1 cellular context compared by ENCODE assay signal in the genomic region with DNA sequence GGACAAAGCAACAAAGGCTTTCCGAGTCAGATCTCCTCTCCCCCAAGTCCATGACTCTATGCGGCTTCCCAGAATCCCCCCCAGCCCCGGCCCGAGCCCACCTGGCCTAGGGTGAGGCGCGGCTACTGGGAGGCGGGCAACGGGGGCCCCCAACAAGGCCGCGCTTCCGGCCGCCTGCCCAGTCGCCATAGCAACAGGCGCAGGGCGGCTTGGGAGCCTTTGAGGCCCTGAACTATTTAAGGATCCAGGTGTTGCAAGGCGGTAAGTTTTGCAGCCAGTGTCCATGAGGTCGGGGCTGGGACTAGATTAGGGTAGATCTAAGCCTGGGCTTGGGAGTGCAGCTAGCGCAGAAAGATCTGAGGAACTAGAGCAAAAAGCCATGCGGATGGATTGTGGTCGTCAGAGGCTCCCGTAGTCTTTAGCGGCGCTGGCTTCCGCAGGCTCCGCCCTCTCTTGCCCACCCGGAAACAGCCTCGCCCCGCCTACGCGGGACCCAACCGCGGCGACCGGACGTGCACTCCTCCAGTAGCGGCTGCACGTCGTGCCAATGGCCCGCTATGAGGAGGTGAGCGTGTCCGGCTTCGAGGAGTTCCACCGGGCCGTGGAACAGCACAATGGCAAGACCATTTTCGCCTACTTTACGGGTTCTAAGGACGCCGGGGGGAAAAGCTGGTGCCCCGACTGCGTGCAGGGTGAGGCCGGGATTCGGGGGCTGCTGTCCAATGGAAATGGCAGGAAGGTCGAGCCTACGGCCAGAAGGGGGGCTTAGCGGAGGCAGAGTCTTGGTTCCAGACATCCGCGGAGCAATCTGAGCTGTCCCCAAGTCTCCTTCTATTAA.
A peak's percentile ranks its signal among the peaks of the same experiment; 100 is the strongest.
TF ChIP-seq lines count a peak whose summit lies in the region.

A gene (minus strand): TSS at position 176 of the 838 bp plus-strand sequence. CDS start 5,608 bp downstream, outside the sequence.
A gene (plus strand): TSS at position 525 of the 838 bp plus-strand sequence. CDS start 23 bp downstream, at position 548.

TF ChIP-seq in GM12878, 131 proteins besides CTCF, POLR2A, EP300 and RAD21 (continued from another document and continues in another):
- TF ChIP-seq, protein P1, sequence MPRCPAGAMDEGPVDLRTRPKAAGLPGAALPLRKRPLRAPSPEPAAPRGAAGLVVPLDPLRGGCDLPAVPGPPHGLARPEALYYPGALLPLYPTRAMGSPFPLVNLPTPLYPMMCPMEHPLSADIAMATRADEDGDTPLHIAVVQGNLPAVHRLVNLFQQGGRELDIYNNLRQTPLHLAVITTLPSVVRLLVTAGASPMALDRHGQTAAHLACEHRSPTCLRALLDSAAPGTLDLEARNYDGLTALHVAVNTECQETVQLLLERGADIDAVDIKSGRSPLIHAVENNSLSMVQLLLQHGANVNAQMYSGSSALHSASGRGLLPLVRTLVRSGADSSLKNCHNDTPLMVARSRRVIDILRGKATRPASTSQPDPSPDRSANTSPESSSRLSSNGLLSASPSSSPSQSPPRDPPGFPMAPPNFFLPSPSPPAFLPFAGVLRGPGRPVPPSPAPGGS (IDR thresholded peaks at IDR 0.05; ENCODE audit: borderline replicate concordance, insufficient read depth, low read depth, low read length, poor library complexity, severe bottlenecking): no peak
- TF ChIP-seq CEBPB (IDR thresholded peaks at IDR 0.05; ENCODE audit: borderline replicate concordance in 1 of 2, low read depth in 2 of 2, low read length in 2 of 2) (no peak), JUND (IDR thresholded peaks at IDR 0.05; ENCODE audit: low read depth, low read length) (0 out of 2 replicates have a peak, but pooled peaks have one; percentile 38), HDAC2 (IDR thresholded peaks at IDR 0.05) (no peak), IKZF1 (conservative IDR thresholded peaks at IDR 0.05) (peak; percentile 81), STAT1 (conservative IDR thresholded peaks at IDR 0.05) (peak; percentile 87; the same call in 1 of the 2 replicates), MEF2A (IDR thresholded peaks at IDR 0.05; ENCODE audit: insufficient read depth, low read depth, low read length) (0 out of 2 replicates have a peak, but pooled peaks have one; percentile 13), PAX5 (IDR thresholded peaks at IDR 0.05; ENCODE audit: borderline replicate concordance, low read depth, low read length) (no peak), ETV6 (conservative IDR thresholded peaks at IDR 0.05 in 1 of 2, IDR thresholded peaks at IDR 0.05 in 1 of 2; ENCODE audit: borderline replicate concordance in 1 of 2, low read depth in 1 of 2) (no peak), KAT2A (conservative IDR thresholded peaks at IDR 0.05; ENCODE audit: control insufficient read depth, low read depth, low read length) (no peak), BCL11A (IDR thresholded peaks at IDR 0.05; ENCODE audit: low read depth, low read length) (no peak), TCF12 (IDR thresholded peaks at IDR 0.05; ENCODE audit: low read depth, low read length) (peak; percentile 30; the same call in 1 of the 2 replicates), SP1 (IDR thresholded peaks at IDR 0.05; ENCODE audit: low read depth, low read length) (peak; percentile 82), BACH1 (IDR thresholded peaks at IDR 0.05; ENCODE audit: borderline replicate concordance) (peak; percentile 79), SUZ12 (IDR thresholded peaks at IDR 0.05; ENCODE audit: unreplicated experiment) (no peak), SPI1 (IDR thresholded peaks at IDR 0.05; ENCODE audit: borderline replicate concordance, insufficient read depth, low read depth, low read length) (no peak), TBL1XR1 (IDR thresholded peaks at IDR 0.05; ENCODE audit: low read depth, low read length) (no peak), EZH2 (IDR thresholded peaks at IDR 0.05; ENCODE audit: borderline replicate concordance, control insufficient read depth, low read depth, low read length) (no peak), NR2C2 (IDR thresholded peaks at IDR 0.05; ENCODE audit: borderline replicate concordance, control insufficient read depth, insufficient read length, low read depth) (no peak), RAD51 (IDR thresholded peaks at IDR 0.05) (no peak), SIX5 (IDR thresholded peaks at IDR 0.05; ENCODE audit: low read depth, low read length, severe bottlenecking) (no peak), YY1 (IDR thresholded peaks at IDR 0.05; ENCODE audit: low read depth, low read length) (no peak; the same call in 1 of the 2 replicates), BMI1 (IDR thresholded peaks at IDR 0.05; ENCODE audit: borderline replicate concordance) (peak; percentile 99), ZZZ3 (IDR thresholded peaks at IDR 0.05; ENCODE audit: control insufficient read depth, insufficient read length, low read depth) (no peak), ZNF384 (IDR thresholded peaks at IDR 0.05; ENCODE audit: borderline replicate concordance, low read depth, low read length) (no peak), STAT3 (IDR thresholded peaks at IDR 0.05; ENCODE audit: low read depth, low read length) (peak; percentile 76; the same call in 1 of the 2 replicates), MEF2B (IDR thresholded peaks at IDR 0.05; ENCODE audit: partially characterized antibody, poor library complexity, severe bottlenecking) (peak; percentile 86), CBFB (IDR thresholded peaks at IDR 0.05; ENCODE audit: low read depth) (peak; percentile 89), PML (IDR thresholded peaks at IDR 0.05; ENCODE audit: low read length) (peak; percentile 94; the same call in 1 of the 2 replicates), GATAD2B (conservative IDR thresholded peaks at IDR 0.05; ENCODE audit: low read depth) (peak; percentile 69; the same call in 1 of the 2 replicates), SMAD5 (IDR thresholded peaks at IDR 0.05; ENCODE audit: low read depth) (peak; percentile 62; the same call in 1 of the 2 replicates), ZNF274 (IDR thresholded peaks at IDR 0.05; ENCODE audit: insufficient read depth, insufficient read length) (no peak), SREBF1 (IDR thresholded peaks at IDR 0.05; ENCODE audit: low read length) (no peak)
- TF ChIP-seq, protein P2, sequence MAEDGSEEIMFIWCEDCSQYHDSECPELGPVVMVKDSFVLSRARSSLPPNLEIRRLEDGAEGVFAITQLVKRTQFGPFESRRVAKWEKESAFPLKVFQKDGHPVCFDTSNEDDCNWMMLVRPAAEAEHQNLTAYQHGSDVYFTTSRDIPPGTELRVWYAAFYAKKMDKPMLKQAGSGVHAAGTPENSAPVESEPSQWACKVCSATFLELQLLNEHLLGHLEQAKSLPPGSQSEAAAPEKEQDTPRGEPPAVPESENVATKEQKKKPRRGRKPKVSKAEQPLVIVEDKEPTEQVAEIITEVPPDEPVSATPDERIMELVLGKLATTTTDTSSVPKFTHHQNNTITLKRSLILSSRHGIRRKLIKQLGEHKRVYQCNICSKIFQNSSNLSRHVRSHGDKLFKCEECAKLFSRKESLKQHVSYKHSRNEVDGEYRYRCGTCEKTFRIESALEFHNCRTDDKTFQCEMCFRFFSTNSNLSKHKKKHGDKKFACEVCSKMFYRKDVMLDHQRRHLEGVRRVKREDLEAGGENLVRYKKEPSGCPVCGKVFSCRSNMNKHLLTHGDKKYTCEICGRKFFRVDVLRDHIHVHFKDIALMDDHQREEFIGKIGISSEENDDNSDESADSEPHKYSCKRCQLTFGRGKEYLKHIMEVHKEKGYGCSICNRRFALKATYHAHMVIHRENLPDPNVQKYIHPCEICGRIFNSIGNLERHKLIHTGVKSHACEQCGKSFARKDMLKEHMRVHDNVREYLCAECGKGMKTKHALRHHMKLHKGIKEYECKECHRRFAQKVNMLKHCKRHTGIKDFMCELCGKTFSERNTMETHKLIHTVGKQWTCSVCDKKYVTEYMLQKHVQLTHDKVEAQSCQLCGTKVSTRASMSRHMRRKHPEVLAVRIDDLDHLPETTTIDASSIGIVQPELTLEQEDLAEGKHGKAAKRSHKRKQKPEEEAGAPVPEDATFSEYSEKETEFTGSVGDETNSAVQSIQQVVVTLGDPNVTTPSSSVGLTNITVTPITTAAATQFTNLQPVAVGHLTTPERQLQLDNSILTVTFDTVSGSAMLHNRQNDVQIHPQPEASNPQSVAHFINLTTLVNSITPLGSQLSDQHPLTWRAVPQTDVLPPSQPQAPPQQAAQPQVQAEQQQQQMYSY (CRISPR knock-in tag; IDR thresholded peaks at IDR 0.05): no peak
- TF ChIP-seq, protein P3, sequence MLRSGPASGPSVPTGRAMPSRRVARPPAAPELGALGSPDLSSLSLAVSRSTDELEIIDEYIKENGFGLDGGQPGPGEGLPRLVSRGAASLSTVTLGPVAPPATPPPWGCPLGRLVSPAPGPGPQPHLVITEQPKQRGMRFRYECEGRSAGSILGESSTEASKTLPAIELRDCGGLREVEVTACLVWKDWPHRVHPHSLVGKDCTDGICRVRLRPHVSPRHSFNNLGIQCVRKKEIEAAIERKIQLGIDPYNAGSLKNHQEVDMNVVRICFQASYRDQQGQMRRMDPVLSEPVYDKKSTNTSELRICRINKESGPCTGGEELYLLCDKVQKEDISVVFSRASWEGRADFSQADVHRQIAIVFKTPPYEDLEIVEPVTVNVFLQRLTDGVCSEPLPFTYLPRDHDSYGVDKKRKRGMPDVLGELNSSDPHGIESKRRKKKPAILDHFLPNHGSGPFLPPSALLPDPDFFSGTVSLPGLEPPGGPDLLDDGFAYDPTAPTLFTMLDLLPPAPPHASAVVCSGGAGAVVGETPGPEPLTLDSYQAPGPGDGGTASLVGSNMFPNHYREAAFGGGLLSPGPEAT (IDR thresholded peaks at IDR 0.05; ENCODE audit: low read depth): peak; percentile 95
- TF ChIP-seq, protein P4, sequence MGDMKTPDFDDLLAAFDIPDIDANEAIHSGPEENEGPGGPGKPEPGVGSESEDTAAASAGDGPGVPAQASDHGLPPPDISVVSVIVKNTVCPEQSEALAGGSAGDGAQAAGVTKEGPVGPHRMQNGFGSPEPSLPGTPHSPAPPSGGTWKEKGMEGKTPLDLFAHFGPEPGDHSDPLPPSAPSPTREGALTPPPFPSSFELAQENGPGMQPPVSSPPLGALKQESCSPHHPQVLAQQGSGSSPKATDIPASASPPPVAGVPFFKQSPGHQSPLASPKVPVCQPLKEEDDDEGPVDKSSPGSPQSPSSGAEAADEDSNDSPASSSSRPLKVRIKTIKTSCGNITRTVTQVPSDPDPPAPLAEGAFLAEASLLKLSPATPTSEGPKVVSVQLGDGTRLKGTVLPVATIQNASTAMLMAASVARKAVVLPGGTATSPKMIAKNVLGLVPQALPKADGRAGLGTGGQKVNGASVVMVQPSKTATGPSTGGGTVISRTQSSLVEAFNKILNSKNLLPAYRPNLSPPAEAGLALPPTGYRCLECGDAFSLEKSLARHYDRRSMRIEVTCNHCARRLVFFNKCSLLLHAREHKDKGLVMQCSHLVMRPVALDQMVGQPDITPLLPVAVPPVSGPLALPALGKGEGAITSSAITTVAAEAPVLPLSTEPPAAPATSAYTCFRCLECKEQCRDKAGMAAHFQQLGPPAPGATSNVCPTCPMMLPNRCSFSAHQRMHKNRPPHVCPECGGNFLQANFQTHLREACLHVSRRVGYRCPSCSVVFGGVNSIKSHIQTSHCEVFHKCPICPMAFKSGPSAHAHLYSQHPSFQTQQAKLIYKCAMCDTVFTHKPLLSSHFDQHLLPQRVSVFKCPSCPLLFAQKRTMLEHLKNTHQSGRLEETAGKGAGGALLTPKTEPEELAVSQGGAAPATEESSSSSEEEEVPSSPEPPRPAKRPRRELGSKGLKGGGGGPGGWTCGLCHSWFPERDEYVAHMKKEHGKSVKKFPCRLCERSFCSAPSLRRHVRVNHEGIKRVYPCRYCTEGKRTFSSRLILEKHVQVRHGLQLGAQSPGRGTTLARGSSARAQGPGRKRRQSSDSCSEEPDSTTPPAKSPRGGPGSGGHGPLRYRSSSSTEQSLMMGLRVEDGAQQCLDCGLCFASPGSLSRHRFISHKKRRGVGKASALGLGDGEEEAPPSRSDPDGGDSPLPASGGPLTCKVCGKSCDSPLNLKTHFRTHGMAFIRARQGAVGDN (IDR thresholded peaks at IDR 0.05): peak; percentile 77; the same call in 1 of the 2 replicates
- TF ChIP-seq, protein P5, sequence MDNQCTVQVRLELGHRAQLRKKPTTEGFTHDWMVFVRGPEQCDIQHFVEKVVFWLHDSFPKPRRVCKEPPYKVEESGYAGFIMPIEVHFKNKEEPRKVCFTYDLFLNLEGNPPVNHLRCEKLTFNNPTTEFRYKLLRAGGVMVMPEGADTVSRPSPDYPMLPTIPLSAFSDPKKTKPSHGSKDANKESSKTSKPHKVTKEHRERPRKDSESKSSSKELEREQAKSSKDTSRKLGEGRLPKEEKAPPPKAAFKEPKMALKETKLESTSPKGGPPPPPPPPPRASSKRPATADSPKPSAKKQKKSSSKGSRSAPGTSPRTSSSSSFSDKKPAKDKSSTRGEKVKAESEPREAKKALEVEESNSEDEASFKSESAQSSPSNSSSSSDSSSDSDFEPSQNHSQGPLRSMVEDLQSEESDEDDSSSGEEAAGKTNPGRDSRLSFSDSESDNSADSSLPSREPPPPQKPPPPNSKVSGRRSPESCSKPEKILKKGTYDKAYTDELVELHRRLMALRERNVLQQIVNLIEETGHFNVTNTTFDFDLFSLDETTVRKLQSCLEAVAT (IDR thresholded peaks at IDR 0.05): peak; percentile 53; the same call in 1 of the 2 replicates
- TF ChIP-seq, protein P6, sequence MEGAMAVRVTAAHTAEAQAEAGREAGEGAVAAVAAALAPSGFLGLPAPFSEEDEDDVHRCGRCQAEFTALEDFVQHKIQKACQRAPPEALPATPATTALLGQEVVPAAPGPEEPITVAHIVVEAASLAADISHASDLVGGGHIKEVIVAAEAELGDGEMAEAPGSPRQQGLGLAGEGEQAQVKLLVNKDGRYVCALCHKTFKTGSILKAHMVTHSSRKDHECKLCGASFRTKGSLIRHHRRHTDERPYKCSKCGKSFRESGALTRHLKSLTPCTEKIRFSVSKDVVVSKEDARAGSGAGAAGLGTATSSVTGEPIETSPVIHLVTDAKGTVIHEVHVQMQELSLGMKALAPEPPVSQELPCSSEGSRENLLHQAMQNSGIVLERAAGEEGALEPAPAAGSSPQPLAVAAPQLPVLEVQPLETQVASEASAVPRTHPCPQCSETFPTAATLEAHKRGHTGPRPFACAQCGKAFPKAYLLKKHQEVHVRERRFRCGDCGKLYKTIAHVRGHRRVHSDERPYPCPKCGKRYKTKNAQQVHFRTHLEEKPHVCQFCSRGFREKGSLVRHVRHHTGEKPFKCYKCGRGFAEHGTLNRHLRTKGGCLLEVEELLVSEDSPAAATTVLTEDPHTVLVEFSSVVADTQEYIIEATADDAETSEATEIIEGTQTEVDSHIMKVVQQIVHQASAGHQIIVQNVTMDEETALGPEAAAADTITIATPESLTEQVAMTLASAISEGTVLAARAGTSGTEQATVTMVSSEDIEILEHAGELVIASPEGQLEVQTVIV (IDR thresholded peaks at IDR 0.05; ENCODE audit: borderline replicate concordance, partially characterized antibody): peak; percentile 90
- TF ChIP-seq, protein P7, sequence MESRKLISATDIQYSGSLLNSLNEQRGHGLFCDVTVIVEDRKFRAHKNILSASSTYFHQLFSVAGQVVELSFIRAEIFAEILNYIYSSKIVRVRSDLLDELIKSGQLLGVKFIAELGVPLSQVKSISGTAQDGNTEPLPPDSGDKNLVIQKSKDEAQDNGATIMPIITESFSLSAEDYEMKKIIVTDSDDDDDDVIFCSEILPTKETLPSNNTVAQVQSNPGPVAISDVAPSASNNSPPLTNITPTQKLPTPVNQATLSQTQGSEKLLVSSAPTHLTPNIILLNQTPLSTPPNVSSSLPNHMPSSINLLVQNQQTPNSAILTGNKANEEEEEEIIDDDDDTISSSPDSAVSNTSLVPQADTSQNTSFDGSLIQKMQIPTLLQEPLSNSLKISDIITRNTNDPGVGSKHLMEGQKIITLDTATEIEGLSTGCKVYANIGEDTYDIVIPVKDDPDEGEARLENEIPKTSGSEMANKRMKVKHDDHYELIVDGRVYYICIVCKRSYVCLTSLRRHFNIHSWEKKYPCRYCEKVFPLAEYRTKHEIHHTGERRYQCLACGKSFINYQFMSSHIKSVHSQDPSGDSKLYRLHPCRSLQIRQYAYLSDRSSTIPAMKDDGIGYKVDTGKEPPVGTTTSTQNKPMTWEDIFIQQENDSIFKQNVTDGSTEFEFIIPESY (IDR thresholded peaks at IDR 0.05): no peak
